In genomic region chr17:81822312-81822637, GRCh38 we compare ENCODE assay signal across 15 cellular contexts. TPM values are rescaled to one million over a fixed set of nuclear protein-coding genes. Genes with fewer than 3 reads are reported as not detected.
DNase-seq lines count a peak whose midpoint lies in the region; ATAC-seq, FAIRE-seq and TF ChIP-seq lines count a peak whose summit lies in the region.
"Had no signal": no experiment of that assay in that cellular context is flagged by ENCODE, and none has a peak within 500 bp of the region (broad histone marks: within the 10 kb centered on the region; RNA-seq: fewer than 3 reads in every experiment).

No MANE protein-coding gene starts in this region.

- no peak for TF ChIP-seq POLR2A in H54 (IDR thresholded peaks at IDR 0.05; ENCODE audit: low read depth, low read length)

- H3K9me3 Mint-ChIP-seq in activated CD4-positive, alpha-beta T cell treated with anti-CD3 and anti-CD28 coated beads, Interleukin-2, amount 10 ng/mL, durations not matched to agents 24 days and 14 days: no peaks in the 10 kb centered on the region
- H3K9me3 Mint-ChIP-seq: mesothelial cell of epicardium had no signal

- intact Hi-C loops in activated CD4-positive, alpha-beta T cell treated with anti-CD3 and anti-CD28 coated beads, Interleukin-2, amount 10 ng/mL, durations not matched to agents 24 days and 14 days (cut with micrococcal nuclease): no loop called here
- intact Hi-C loops in mammary epithelial cell (cut with micrococcal nuclease): no loop called here
- intact Hi-C loops in tibial artery (cut with DNase I; ENCODE audit: low total_unique reads): no loop called here
- intact Hi-C loops in posterior cingulate gyrus (cut with DNase I): no loop called here

- BruUV-seq in mammary epithelial cell (replicated peaks; lab: Mats Ljungman, UMichigan): no TSS peak

- no peak for FAIRE-seq in H54 (lab: Jason Lieb, UNC)

- H3K4me1 ChIP-seq in mammary epithelial cell (ENCODE audit: insufficient read depth, low read length) (peaks cover 13% of the 10 kb centered on the region), lung (ENCODE audit: control insufficient read depth in 2 of 2, insufficient read depth in 2 of 2, low read length in 2 of 2) (peaks cover 0 to 4% of the 10 kb centered on the region in 2 donors), tibial artery (peaks cover 0 to 25% (median 14%) of the 10 kb centered on the region in 4 donors)

- peak overlapping the region; percentile 29 for H3K27ac Mint-ChIP-seq in activated CD4-positive, alpha-beta T cell treated with anti-CD3 and anti-CD28 coated beads, Interleukin-2, amount 10 ng/mL, durations not matched to agents 24 days and 14 days
- H3K27ac Mint-ChIP-seq: mesothelial cell of epicardium, progenitor cell of endocrine pancreas had no signal

- ATAC-seq in lung (ENCODE audit: insufficient read depth, low FRiP score): no peak

- no peak for DNase-seq in activated CD4-positive, alpha-beta T cell treated with anti-CD3 and anti-CD28 coated beads, Interleukin-2, amount 10 ng/mL, durations not matched to agents 24 days and 14 days
- DNase-seq in activated CD4-positive, alpha-beta T cell treated with anti-CD3 and anti-CD28 coated beads for 1 hour: no peak
- DNase-seq in mammary epithelial cell (no peak), lung (ENCODE audit: low spot score) (no peak), tibial artery (no peak), kidney glomerular epithelial cell (lab: John Stamatoyannopoulos, UW) (no peak), H54 (ENCODE audit: insufficient read length, low spot score) (no peak), posterior cingulate gyrus (no peak)
- DNase-seq: activated CD4-positive, CD25-positive, alpha-beta regulatory T cell; amniotic stem cell; cortex of kidney had no signal

- TF ChIP-seq CTCF in mammary epithelial cell (conservative IDR thresholded peaks at IDR 0.05 in 1 of 2, IDR thresholded peaks at IDR 0.05 in 1 of 2; ENCODE audit: extremely low read depth in 1 of 2, insufficient read depth in 1 of 2, low read depth in 1 of 2, low read length in 2 of 2) (no peak), lung (IDR thresholded peaks at IDR 0.05; ENCODE audit: control extremely low read depth, extremely low read depth) (no peak), tibial artery (IDR thresholded peaks at IDR 0.05) (no peak)

- H3K4me2 ChIP-seq in mammary epithelial cell (ENCODE audit: insufficient read depth, low read depth, low read length): peak overlapping the region; percentile 69

- CTCF ChIA-PET in mammary epithelial cell (lab: Charles Lee; ENCODE audit: low non-redundant PET): interaction anchor here (0.7 kb wide), 1 partner anchor 10 kb away, joined by 3 read pairs; no protein-coding TSS in a partner anchor

- H3K9ac ChIP-seq in mammary epithelial cell (ENCODE audit: insufficient read depth, low read length): no peak overlapping the region

- no peak overlapping the region for H3K4me3 Mint-ChIP-seq in activated CD4-positive, alpha-beta T cell treated with anti-CD3 and anti-CD28 coated beads, Interleukin-2, amount 10 ng/mL, durations not matched to agents 24 days and 14 days
- H3K4me3 Mint-ChIP-seq: mesothelial cell of epicardium had no signal

- H3K79me2 ChIP-seq in mammary epithelial cell (ENCODE audit: insufficient read depth, low read length): no peaks in the 10 kb centered on the region

- H3K36me3 ChIP-seq in mammary epithelial cell (ENCODE audit: insufficient read depth, low read length) (no peaks in the 10 kb centered on the region), lung (ENCODE audit: control insufficient read depth in 2 of 2, insufficient read depth in 2 of 2, low read length in 2 of 2) (peaks cover 0 to 18% of the 10 kb centered on the region in 2 donors), tibial artery (peaks cover 4 to 37% (median 27%) of the 10 kb centered on the region in 3 donors)

- H3K9me3 ChIP-seq in mammary epithelial cell (replicated peaks; ENCODE audit: insufficient read depth, low read length) (no peaks in the 10 kb centered on the region), lung (ENCODE audit: control insufficient read depth in 2 of 2, insufficient read depth in 1 of 2, low read length in 1 of 2) (peaks cover 0 to 2% of the 10 kb centered on the region in 2 donors), tibial artery (no peaks in the 10 kb centered on the region)

- H3K4me3 ChIP-seq in mammary epithelial cell (replicated peaks in 1 of 3; ENCODE audit: insufficient read depth in 1 of 3, low read depth in 2 of 3, low read length in 3 of 3) (no peak overlapping the region), lung (no peak overlapping the region), tibial artery (no peak overlapping the region)

- dilution Hi-C loops in mammary epithelial cell (cut with HindIII; ENCODE audit: low sequenced_read_pairs): no loop called here

- 95% methylated on average over 2 of the region's 8 CpGs for WGBS in mammary epithelial cell (ENCODE audit: low coverage, missing lambda C conversion rate)
- 87 to 90% methylated on average over 8 of the region's 8 CpGs for WGBS in lung, 2 donors

- H3K27me3 Mint-ChIP-seq in activated CD4-positive, alpha-beta T cell treated with anti-CD3 and anti-CD28 coated beads, Interleukin-2, amount 10 ng/mL, durations not matched to agents 24 days and 14 days: peaks cover 4% of the 10 kb centered on the region

- H3K4me1 Mint-ChIP-seq in activated CD4-positive, alpha-beta T cell treated with anti-CD3 and anti-CD28 coated beads, Interleukin-2, amount 10 ng/mL, durations not matched to agents 24 days and 14 days: peaks cover 7% of the 10 kb centered on the region

- peak overlapping the region; percentile 80 for H2AFZ ChIP-seq in mammary epithelial cell (ENCODE audit: low read depth, low read length)

- H3K36me3 Mint-ChIP-seq in activated CD4-positive, alpha-beta T cell treated with anti-CD3 and anti-CD28 coated beads, Interleukin-2, amount 10 ng/mL, durations not matched to agents 24 days and 14 days (ENCODE audit: low read depth): no peaks in the 10 kb centered on the region

- no peak overlapping the region for H3K27ac ChIP-seq in mammary epithelial cell (ENCODE audit: insufficient read depth, low read depth, low read length)
- H3K27ac ChIP-seq in lung (ENCODE audit: low read depth in 1 of 2, low read length in 1 of 2): peak overlapping the region; percentile 84 to 88
- H3K27ac ChIP-seq in tibial artery: peak overlapping the region; percentile 58 to 75

- no peaks in the 10 kb centered on the region for H4K20me1 ChIP-seq in mammary epithelial cell (ENCODE audit: insufficient read depth, low read length)

- in situ Hi-C loops in mammary epithelial cell (cut with MboI; ENCODE audit: low sequenced_read_pairs in 2 of 2): no loop called here

- no peaks in the 10 kb centered on the region for H3K27me3 ChIP-seq in mammary epithelial cell (ENCODE audit: insufficient read depth, low read length)
- no peaks in the 10 kb centered on the region for H3K27me3 ChIP-seq in lung (ENCODE audit: control insufficient read depth, insufficient read depth)
- peaks cover 0 to 9% of the 10 kb centered on the region in 2 donors for H3K27me3 ChIP-seq in tibial artery

RNA-seq across cellular contexts. Expression of gene MCRIP1, which starts 10.8 kb away (rescaled TPM):
- 46.7 and 51.9 TPM in 2 replicates for total RNA-seq in activated CD4-positive, alpha-beta T cell treated with anti-CD3 and anti-CD28 coated beads, Interleukin-2, amount 10 ng/mL, durations not matched to agents 24 days and 14 days
- total RNA-seq in mammary epithelial cell (10 to 100 TPM; 36.0 to 38.9 TPM), lung (10 to 100 TPM; 47.6 to 96.2 TPM)
- polyA plus RNA-seq in mammary epithelial cell (28.2 TPM), lung (100 to 1,000 TPM; 117 to 188 TPM)
- 13.6 TPM for polyA minus RNA-seq in mammary epithelial cell

RNA-seq across cellular contexts. Expression of gene PPP1R27, which starts 12.6 kb away (rescaled TPM):
- not detected in 2 replicates for total RNA-seq in activated CD4-positive, alpha-beta T cell treated with anti-CD3 and anti-CD28 coated beads, Interleukin-2, amount 10 ng/mL, durations not matched to agents 24 days and 14 days
- total RNA-seq in mammary epithelial cell (1 to 10 TPM in 1 of 2 donors, not detected in 1; 1.5 TPM), lung (not detected)
- polyA plus RNA-seq in mammary epithelial cell (0.09 TPM), lung (under 1 TPM in 1 of 2 donors, not detected in 1; 0.13 TPM)
- polyA minus RNA-seq in mammary epithelial cell: not detected
- total RNA-seq: mesothelial cell of epicardium, NCI-H460, OCI-LY7, progenitor cell of endocrine pancreas had no signal

RNA-seq across cellular contexts. Expression of gene GCGR, which starts 18.3 kb away (rescaled TPM):
- not detected in 2 replicates for total RNA-seq in activated CD4-positive, alpha-beta T cell treated with anti-CD3 and anti-CD28 coated beads, Interleukin-2, amount 10 ng/mL, durations not matched to agents 24 days and 14 days
- not detected for total RNA-seq in mammary epithelial cell
- polyA plus RNA-seq in mammary epithelial cell: not detected
- not detected for polyA minus RNA-seq in mammary epithelial cell
- under 1 TPM in 1 of 2 donors, not detected in 1; 0.11 TPM for total RNA-seq in lung
- polyA plus RNA-seq in lung: under 1 TPM; 0.09 to 0.12 TPM
- total RNA-seq: OCI-LY7 had no signal

RNA-seq across cellular contexts. Expression of gene P4HB, which starts 38.1 kb away (rescaled TPM):
- 458 and 507 TPM in 2 replicates for total RNA-seq in activated CD4-positive, alpha-beta T cell treated with anti-CD3 and anti-CD28 coated beads, Interleukin-2, amount 10 ng/mL, durations not matched to agents 24 days and 14 days
- total RNA-seq in mammary epithelial cell: 100 to 1,000 TPM; 827 to 995 TPM
- 57.2 TPM for polyA plus RNA-seq in mammary epithelial cell
- polyA minus RNA-seq in mammary epithelial cell: 772 TPM
- 100 to 1,000 TPM; 356 to 990 TPM for total RNA-seq in lung
- 100 to 1,000 TPM; 695 to 862 TPM for polyA plus RNA-seq in lung

RNA-seq across cellular contexts. Expression of gene ARHGDIA, which starts 48.9 kb away (rescaled TPM):
- total RNA-seq in activated CD4-positive, alpha-beta T cell treated with anti-CD3 and anti-CD28 coated beads, Interleukin-2, amount 10 ng/mL, durations not matched to agents 24 days and 14 days: 697 and 714 TPM in 2 replicates
- total RNA-seq in mammary epithelial cell (100 to 1,000 TPM; 115 to 549 TPM), lung (100 to 1,000 TPM; 118 to 558 TPM)
- polyA plus RNA-seq in mammary epithelial cell (278 TPM), lung (100 to 1,000 TPM; 327 to 464 TPM)
- 106 TPM for polyA minus RNA-seq in mammary epithelial cell
